ENCODE assay signal across 11 cellular contexts in the genomic region with DNA sequence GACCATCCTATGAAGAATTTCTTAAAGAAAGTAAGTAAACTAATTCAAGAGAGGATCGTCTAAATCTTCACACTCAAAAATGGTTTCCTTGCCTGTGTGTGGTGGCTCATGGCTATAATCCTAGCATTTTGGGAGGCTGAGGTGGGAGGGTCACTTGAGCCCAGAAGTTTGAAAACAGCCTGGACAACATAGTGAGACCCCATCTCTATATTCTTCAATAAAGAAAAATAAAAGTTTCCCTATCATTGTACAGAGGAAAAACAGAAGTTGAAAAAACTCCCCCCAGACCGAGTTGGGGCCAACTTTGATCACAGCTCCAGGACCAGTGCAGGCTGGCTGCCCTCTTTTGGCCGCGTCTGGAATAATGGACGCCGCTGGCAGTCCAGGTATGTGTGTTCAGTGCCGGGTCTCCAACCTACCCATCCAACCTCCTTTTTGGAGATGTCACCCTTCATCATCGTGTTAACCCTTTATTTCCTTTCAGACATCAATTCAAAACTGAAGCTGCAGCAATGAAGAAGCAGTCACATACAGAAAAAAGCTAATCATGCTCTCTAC. TPM values are rescaled to one million over a fixed set of nuclear protein-coding genes. Genes with fewer than 3 reads are reported as not detected.
DNase-seq lines count a peak whose midpoint lies in the region; ATAC-seq, FAIRE-seq and TF ChIP-seq lines count a peak whose summit lies in the region.
"Had no signal": no experiment of that assay in that cellular context is flagged by ENCODE, and none has a peak within 500 bp of the region (broad histone marks: within the 10 kb centered on the region; RNA-seq: fewer than 3 reads in every experiment).

No MANE protein-coding gene starts in this region.

- POLR2A ChIA-PET in GM10248 (lab: Yijun Ruan, JAX), result interaction anchor here (0.6 to 1.2 kb wide), 2 partner anchors 10 to 11 kb away, joined by 4 to 9 read pairs; no protein-coding TSS in a partner anchor

- H3K9me3 ChIP-seq in MG63, result no peaks in the 10 kb centered on the region; the same call in 1 of the 2 replicates

- peaks cover 44% of the 10 kb centered on the region for H3K36me3 Mint-ChIP-seq in natural killer cell treated with Interleukin-12 subunit alpha and Interleukin-12 subunit beta and Interleukin-15 and Interleukin-18, amount 100 ng/mL, for 72 hours

- peak; percentile 10 for TF ChIP-seq CTCF in GM10248 (IDR thresholded peaks at IDR 0.05; ENCODE audit: control extremely low read depth, extremely low read depth, low read depth, missing control alignments)
- TF ChIP-seq CTCF in NB4 (IDR thresholded peaks at IDR 0.05; ENCODE audit: low read depth, low read length), result no peak
- TF ChIP-seq CTCF in astrocyte of the spinal cord (IDR thresholded peaks at IDR 0.05; ENCODE audit: low read depth, low read length), result peak; percentile 7

- no peak for TF ChIP-seq POLR2A in NB4 (IDR thresholded peaks at IDR 0.05; ENCODE audit: extremely low read depth, insufficient read length)
- TF ChIP-seq POLR2A in H54 (IDR thresholded peaks at IDR 0.05; ENCODE audit: low read depth, low read length), result no peak

- in situ Hi-C loops in astrocyte of the spinal cord (cut with HindIII; ENCODE audit: low sequenced_read_pairs), result no loop called here

- peak overlapping the region; percentile 95 for H3K4me3 Mint-ChIP-seq in natural killer cell treated with Interleukin-12 subunit alpha and Interleukin-12 subunit beta and Interleukin-15 and Interleukin-18, amount 100 ng/mL, for 72 hours

- ATAC-seq in natural killer cell treated with Interleukin-12 subunit alpha and Interleukin-12 subunit beta and Interleukin-15 and Interleukin-18, amount 100 ng/mL, for 72 hours, result no peak
- no peak for ATAC-seq in left ventricle myocardium superior

- intact Hi-C loops in left ventricle myocardium superior (cut with micrococcal nuclease), result no loop called here

- peaks cover 28 to 31% of the 10 kb centered on the region in 2 donors for H3K4me1 Mint-ChIP-seq in natural killer cell treated with Interleukin-12 subunit alpha and Interleukin-12 subunit beta and Interleukin-15 and Interleukin-18, amount 100 ng/mL, for 72 hours (ENCODE audit: low read depth in 2 of 2)

- CTCF ChIA-PET in GM10248 (lab: Yijun Ruan, JAX), result interaction anchor here (1.2 to 2.0 kb wide), 3 partner anchors 85 to 308 kb away, joined by 3 to 4 read pairs (median 3); no protein-coding TSS in a partner anchor

- H3K27ac Mint-ChIP-seq in natural killer cell treated with Interleukin-12 subunit alpha and Interleukin-12 subunit beta and Interleukin-15 and Interleukin-18, amount 100 ng/mL, for 72 hours, result peak overlapping the region; percentile 70 to 97

- no peaks in the 10 kb centered on the region for H3K27me3 Mint-ChIP-seq in natural killer cell treated with Interleukin-12 subunit alpha and Interleukin-12 subunit beta and Interleukin-15 and Interleukin-18, amount 100 ng/mL, for 72 hours

- FAIRE-seq in H54 (lab: Jason Lieb, UNC), result no peak

- H3K27me3 ChIP-seq in MG63, result no peaks in the 10 kb centered on the region

- no peak for DNase-seq in GM10248 (ENCODE audit: extremely low spot score)
- DNase-seq in NB4 (ENCODE audit: low read depth), result no peak
- DNase-seq in astrocyte of the spinal cord (ENCODE audit: low read depth, low spot score), result no peak
- DNase-seq in natural killer cell treated with Interleukin-12 subunit alpha and Interleukin-12 subunit beta and Interleukin-15 and Interleukin-18, amount 100 ng/mL, for 72 hours (ENCODE audit: low spot score), result no peak
- no peak for DNase-seq in hippocampal formation (lab: John Stamatoyannopoulos, UW)
- DNase-seq in H54 (ENCODE audit: insufficient read length, low spot score), result no peak
- no peak for DNase-seq in left ventricle myocardium superior
- DNase-seq in MG63, result no peak
- DNase-seq: activated CD8-positive, alpha-beta memory T cell treated with anti-CD3 and anti-CD28 coated beads, Interleukin-2, amount 50 U/mL, for 4 hours; effector memory CD4-positive, alpha-beta T cell; NCI-H1105 treated with DMSO at 0.1 percent for 48 hours had no signal

- no peaks in the 10 kb centered on the region for H3K9me3 Mint-ChIP-seq in natural killer cell treated with Interleukin-12 subunit alpha and Interleukin-12 subunit beta and Interleukin-15 and Interleukin-18, amount 100 ng/mL, for 72 hours

- peaks cover 56% of the 10 kb centered on the region for H3K36me3 ChIP-seq in MG63

- H3K4me3 ChIP-seq in NB4 (ENCODE audit: low read depth, low read length), result peak overlapping the region; percentile 100
- no peak overlapping the region for H3K4me3 ChIP-seq in astrocyte of the spinal cord (ENCODE audit: low read depth, low read length)
- H3K4me3 ChIP-seq in MG63, result no peak overlapping the region

RNA-seq across cellular contexts. Expression of gene RPS25, which starts 3.0 kb away (rescaled TPM):
- 100 to 1,000 TPM; 711 to 875 TPM for total RNA-seq in natural killer cell treated with Interleukin-12 subunit alpha and Interleukin-12 subunit beta and Interleukin-15 and Interleukin-18, amount 100 ng/mL, for 72 hours
- total RNA-seq in left ventricle myocardium superior, result 813 TPM
- 1,989 and 2,700 TPM in 2 replicates for total RNA-seq in MG63 (2014; rRNA removed; shearing (Covaris generic); ENCODE audit: low replicate concordance)

RNA-seq across cellular contexts. Expression of gene TRAPPC4, which starts 3.4 kb away (rescaled TPM):
- total RNA-seq in natural killer cell treated with Interleukin-12 subunit alpha and Interleukin-12 subunit beta and Interleukin-15 and Interleukin-18, amount 100 ng/mL, for 72 hours, result 10 to 100 TPM; 76.3 to 82.3 TPM
- total RNA-seq in left ventricle myocardium superior, result 30.4 TPM
- total RNA-seq in MG63 (2014; rRNA removed; shearing (Covaris generic); ENCODE audit: low replicate concordance), result 54.2 and 91.6 TPM in 2 replicates

RNA-seq across cellular contexts. Expression of gene SLC37A4, which starts 15.5 kb away (rescaled TPM):
- 10 to 100 TPM; 20.3 to 32.6 TPM for total RNA-seq in natural killer cell treated with Interleukin-12 subunit alpha and Interleukin-12 subunit beta and Interleukin-15 and Interleukin-18, amount 100 ng/mL, for 72 hours
- total RNA-seq in left ventricle myocardium superior, result 8.1 TPM
- total RNA-seq in MG63 (2014; rRNA removed; shearing (Covaris generic); ENCODE audit: low replicate concordance), result 1.2 and 2.6 TPM in 2 replicates

RNA-seq across cellular contexts. Expression of gene CENATAC, which starts 17.2 kb away (rescaled TPM):
- 10 to 100 TPM; 53.4 to 97.8 TPM for total RNA-seq in natural killer cell treated with Interleukin-12 subunit alpha and Interleukin-12 subunit beta and Interleukin-15 and Interleukin-18, amount 100 ng/mL, for 72 hours
- 9.4 TPM for total RNA-seq in left ventricle myocardium superior
- total RNA-seq in MG63 (2014; rRNA removed; shearing (Covaris generic); ENCODE audit: low replicate concordance), result 3.4 and 12.7 TPM in 2 replicates

RNA-seq across cellular contexts. Expression of gene HYOU1, which starts 41.9 kb away (rescaled TPM):
- total RNA-seq in natural killer cell treated with Interleukin-12 subunit alpha and Interleukin-12 subunit beta and Interleukin-15 and Interleukin-18, amount 100 ng/mL, for 72 hours, result 100 to 1,000 TPM; 259 to 333 TPM
- total RNA-seq in left ventricle myocardium superior, result 64.0 TPM
- 137 and 228 TPM in 2 replicates for total RNA-seq in MG63 (2014; rRNA removed; shearing (Covaris generic); ENCODE audit: low replicate concordance)
